8 cellular contexts compared by ENCODE assay signal in genomic region chr11:6703247-6704063, GRCh38. TPM values are rescaled to one million over a fixed set of nuclear protein-coding genes. Genes with fewer than 3 reads are reported as not detected.
DNase-seq lines count a peak whose midpoint lies in the region; ATAC-seq, FAIRE-seq and TF ChIP-seq lines count a peak whose summit lies in the region.

No MANE protein-coding gene starts in this region.

- H3K4me2 ChIP-seq in PC-9, result no peak overlapping the region

- POLR2A ChIA-PET in PC-9 (lab: Charles Lee; ENCODE audit: unreplicated experiment), result interaction anchor here (0.5 kb wide), 1 partner anchor 91 kb away, joined by 3 read pairs; no protein-coding TSS in a partner anchor

- ATAC-seq in HG03432 (IDR thresholded peaks at IDR 0.05; ENCODE audit: unreplicated experiment) (peak; percentile 62), GM21529 (IDR thresholded peaks at IDR 0.05; ENCODE audit: unreplicated experiment) (no peak)
- peak; percentile 67 for ATAC-seq in stimulated activated naive CD8-positive, alpha-beta T cell treated with anti-CD3 and anti-CD28 coated beads, Interleukin-15, amount 100 ng/mL, for 72 hours

- intact Hi-C loops in PC-9 (cut with micrococcal nuclease; ENCODE audit: unreplicated experiment) (no loop called here), breast epithelium (cut with DNase I; ENCODE audit: low total_unique reads) (no loop called here)

- no peaks in the 10 kb centered on the region for H3K27me3 Mint-ChIP-seq in stimulated activated naive CD8-positive, alpha-beta T cell treated with anti-CD3 and anti-CD28 coated beads, Interleukin-15, amount 100 ng/mL, for 72 hours

- H3K4me1 Mint-ChIP-seq in stimulated activated naive CD8-positive, alpha-beta T cell treated with anti-CD3 and anti-CD28 coated beads, Interleukin-15, amount 100 ng/mL, for 72 hours, result peaks cover 16% of the 10 kb centered on the region

- H3K27ac Mint-ChIP-seq in stimulated activated naive CD8-positive, alpha-beta T cell treated with anti-CD3 and anti-CD28 coated beads, Interleukin-15, amount 100 ng/mL, for 72 hours, result no peak overlapping the region

- no peak overlapping the region for H3K4me3 Mint-ChIP-seq in stimulated activated naive CD8-positive, alpha-beta T cell treated with anti-CD3 and anti-CD28 coated beads, Interleukin-15, amount 100 ng/mL, for 72 hours

- peak; percentile 79 for FAIRE-seq in islet of Langerhans (lab: Jason Lieb, UNC)

- H3K27ac ChIP-seq in PC-9, result no peak overlapping the region
- H3K27ac ChIP-seq in breast epithelium, result no peak overlapping the region

- TF ChIP-seq POLR2A in breast epithelium (IDR thresholded peaks at IDR 0.05), result no peak

- H3K4me3 ChIP-seq in PC-9 (no peak overlapping the region), breast epithelium (no peak overlapping the region)

- H3K9me3 Mint-ChIP-seq in stimulated activated naive CD8-positive, alpha-beta T cell treated with anti-CD3 and anti-CD28 coated beads, Interleukin-15, amount 100 ng/mL, for 72 hours, result no peaks in the 10 kb centered on the region

- H4K20me1 ChIP-seq in PC-9 (ENCODE audit: insufficient read depth), result no peaks in the 10 kb centered on the region

- BruUV-seq in PC-9 (replicated peaks; lab: Mats Ljungman, UMichigan), result no TSS peak

- no peaks in the 10 kb centered on the region for H3K9me2 ChIP-seq in PC-9 (ENCODE audit: insufficient read depth)

- no peaks in the 10 kb centered on the region for H3K79me2 ChIP-seq in PC-9 (ENCODE audit: low read depth)

- TF ChIP-seq CTCF in PC-9 (conservative IDR thresholded peaks at IDR 0.05) (peak; percentile 64; the same call in 1 of the 2 replicates), breast epithelium (IDR thresholded peaks at IDR 0.05) (peak in 2 of 3 donors; percentile 41 to 45)

- H3K4me1 ChIP-seq in PC-9 (replicated peaks; ENCODE audit: insufficient read depth), result no peaks in the 10 kb centered on the region
- no peaks in the 10 kb centered on the region for H3K4me1 ChIP-seq in breast epithelium

- DNase-seq in Daoy (ENCODE audit: low read depth) (peak; percentile 42), PC-9 (peak; percentile 25 to 48), breast epithelium (ENCODE audit: low spot score in 2 of 2) (peak in 1 of 2 donors; percentile 45), DMS79 treated with DMSO at 0.1 percent for 48 hours (lab: John Stamatoyannopoulos, UW) (no peak)
- DNase-seq in stimulated activated naive CD8-positive, alpha-beta T cell treated with anti-CD3 and anti-CD28 coated beads, Interleukin-15, amount 100 ng/mL, for 72 hours, result peak in 1 of 2 donors; percentile 24

- H3K36me3 ChIP-seq in PC-9 (ENCODE audit: low read depth), result no peaks in the 10 kb centered on the region
- H3K36me3 ChIP-seq in breast epithelium, result no peaks in the 10 kb centered on the region

- no peak overlapping the region for H2AFZ ChIP-seq in PC-9

- CTCF ChIA-PET in PC-9 (lab: Charles Lee), result no interaction called here

- H3F3A ChIP-seq in PC-9 (ENCODE audit: insufficient read depth, low read depth), result no peaks in the 10 kb centered on the region

- no peaks in the 10 kb centered on the region for H3K9me3 ChIP-seq in PC-9 (ENCODE audit: insufficient read depth, low read depth)
- no peaks in the 10 kb centered on the region for H3K9me3 ChIP-seq in breast epithelium

- H3K27me3 ChIP-seq in PC-9 (ENCODE audit: insufficient read depth, low read depth) (no peaks in the 10 kb centered on the region), breast epithelium (no peaks in the 10 kb centered on the region)

RNA-seq across cellular contexts. Expression of gene MRPL17, which starts 20.3 kb away (rescaled TPM):
- 95.5 and 120 TPM in 2 replicates for total RNA-seq in Daoy (2014; rRNA removed; shearing (Covaris generic))
- total RNA-seq in PC-9 (2021) (35.5 and 42.4 TPM in 2 replicates), breast epithelium (10 to 100 TPM; 16.8 to 25.2 (median 18.9) TPM)

RNA-seq across cellular contexts. Expression of gene DCHS1, which starts 47.8 kb away (rescaled TPM):
- total RNA-seq in Daoy (2014; rRNA removed; shearing (Covaris generic)), result 0.74 and 1.3 TPM in 2 replicates
- total RNA-seq in PC-9 (2021) (0.20 and 0.22 TPM in 2 replicates), breast epithelium (10 to 100 TPM in 2 of 3 donors, 1 to 10 TPM in 1; 7.2 to 18.0 (median 13.8) TPM)
